13 cellular contexts compared by ENCODE assay signal in genomic region chr3:58528629-58529028, GRCh38. TPM values are rescaled to one million over a fixed set of nuclear protein-coding genes. Genes with fewer than 3 reads are reported as not detected.
DNase-seq lines count a peak whose midpoint lies in the region; ATAC-seq and TF ChIP-seq lines count a peak whose summit lies in the region.
"Had no signal": no experiment of that assay in that cellular context is flagged by ENCODE, and none has a peak within 500 bp of the region (broad histone marks: within the 10 kb centered on the region; RNA-seq: fewer than 3 reads in every experiment).

No MANE protein-coding gene starts in this region.

- no peaks in the 10 kb centered on the region for H3K36me3 Mint-ChIP-seq in CD4-positive, alpha-beta memory T cell
- no peaks in the 10 kb centered on the region for H3K36me3 Mint-ChIP-seq in activated T-cell treated with anti-CD3 and anti-CD28 coated beads, Interleukin-2, amount 50 U/mL, for 72 hours (ENCODE audit: insufficient read depth in 2 of 2)

- intact Hi-C loops in CD4-positive, alpha-beta memory T cell (cut with micrococcal nuclease) = no loop called here

- peak; percentile 80 for DNase-seq in A172 (ENCODE audit: low spot score)
- peak; percentile 7 for DNase-seq in HPDE6-E6E7 (ENCODE audit: extremely low spot score)
- DNase-seq in astrocyte of the cerebellum (ENCODE audit: low read depth) = peak; percentile 42
- peak; percentile 62 for DNase-seq in iris pigment epithelial cell (ENCODE audit: low read depth)
- no peak for DNase-seq in CD4-positive, alpha-beta memory T cell
- DNase-seq in activated CD4-positive, alpha-beta T cell treated with anti-CD3 and anti-CD28 coated beads for 1 hour = no peak
- no peak for DNase-seq in activated T-cell treated with anti-CD3 and anti-CD28 coated beads, Interleukin-2, amount 50 U/mL, for 72 hours
- DNase-seq: activated CD4-positive, alpha-beta T cell treated with anti-CD3 and anti-CD28 coated beads, Interleukin-2, amount 50 U/mL, for 1 hour; HCEC 1CT; small intestine; stimulated activated naive CD4-positive, alpha-beta T cell had no signal

- H3K9me3 ChIP-seq in CD4-positive, alpha-beta memory T cell (ENCODE audit: control insufficient read depth in 1 of 2, low read length in 2 of 2) = no peaks in the 10 kb centered on the region
- H3K9me3 ChIP-seq: BLaER1 treated with 17β-estradiol and CSF1 and Interleukin-3, amounts not matched to agents 10 nM and 100 nM had no signal

- peaks cover 4 to 8% (median 7%) of the 10 kb centered on the region in 4 donors for H3K4me1 Mint-ChIP-seq in CD4-positive, alpha-beta memory T cell
- peaks cover 29% of the 10 kb centered on the region for H3K4me1 Mint-ChIP-seq in activated T-cell treated with anti-CD3 and anti-CD28 coated beads, Interleukin-2, amount 50 U/mL, for 72 hours (ENCODE audit: low read depth)

- peaks cover 9% of the 10 kb centered on the region for H3K4me1 ChIP-seq in CD4-positive, alpha-beta memory T cell (ENCODE audit: insufficient read depth, low read length)

- H3K36me3 ChIP-seq in CD4-positive, alpha-beta memory T cell (ENCODE audit: insufficient read depth, low read length) = no peaks in the 10 kb centered on the region
- H3K36me3 ChIP-seq: BLaER1 treated with 17β-estradiol and CSF1 and Interleukin-3, amounts not matched to agents 10 nM and 100 nM had no signal

- H3K27ac ChIP-seq in CD4-positive, alpha-beta memory T cell (ENCODE audit: low read depth, low read length) = no peak overlapping the region
- H3K27ac ChIP-seq: BLaER1 treated with 17β-estradiol and CSF1 and Interleukin-3, amounts not matched to agents 10 nM and 100 nM had no signal

- TF ChIP-seq CTCF in astrocyte of the cerebellum (IDR thresholded peaks at IDR 0.05; ENCODE audit: low read depth, low read length, missing control alignments) = no peak

- no peaks in the 10 kb centered on the region for H3K27me3 Mint-ChIP-seq in CD4-positive, alpha-beta memory T cell
- no peaks in the 10 kb centered on the region for H3K27me3 Mint-ChIP-seq in activated T-cell treated with anti-CD3 and anti-CD28 coated beads, Interleukin-2, amount 50 U/mL, for 72 hours (ENCODE audit: low read depth)

- POLR2A ChIA-PET in CD4-positive, alpha-beta memory T cell (lab: Charles Lee; ENCODE audit: partially characterized antibody) = no interaction called here

- ATAC-seq in activated T-cell treated with anti-CD3 and anti-CD28 coated beads, Interleukin-2, amount 50 U/mL, for 72 hours (replicated peaks in 1 of 2) = no peak
- no peak for ATAC-seq in esophagus mucosa

- in situ Hi-C loops in astrocyte of the cerebellum (cut with HindIII; ENCODE audit: low sequenced_read_pairs) = no loop called here

- H3K9me3 Mint-ChIP-seq in CD4-positive, alpha-beta memory T cell = no peaks in the 10 kb centered on the region
- H3K9me3 Mint-ChIP-seq in activated T-cell treated with anti-CD3 and anti-CD28 coated beads, Interleukin-2, amount 50 U/mL, for 72 hours = no peaks in the 10 kb centered on the region

- CTCF ChIA-PET in CD4-positive, alpha-beta memory T cell (lab: Charles Lee; ENCODE audit: partially characterized antibody) = interaction anchor here (0.8 to 1.1 kb wide), 2 partner anchors 38 to 55 kb away, joined by 3 to 4 read pairs; no protein-coding TSS in a partner anchor

- H3K27ac Mint-ChIP-seq in CD4-positive, alpha-beta memory T cell = no peak overlapping the region
- no peak overlapping the region for H3K27ac Mint-ChIP-seq in activated T-cell treated with anti-CD3 and anti-CD28 coated beads, Interleukin-2, amount 50 U/mL, for 72 hours

- H3K27me3 ChIP-seq in CD4-positive, alpha-beta memory T cell (ENCODE audit: insufficient read depth, low read length) = no peaks in the 10 kb centered on the region
- H3K27me3 ChIP-seq: BLaER1 treated with 17β-estradiol and CSF1 and Interleukin-3, amounts not matched to agents 10 nM and 100 nM had no signal

- no peak overlapping the region for H3K4me3 ChIP-seq in astrocyte of the cerebellum (ENCODE audit: low read depth, low read length)
- no peak overlapping the region for H3K4me3 ChIP-seq in CD4-positive, alpha-beta memory T cell (ENCODE audit: low read length in 2 of 2)
- H3K4me3 ChIP-seq: BLaER1 treated with 17β-estradiol and CSF1 and Interleukin-3, amounts not matched to agents 10 nM and 100 nM had no signal

- H3K4me3 Mint-ChIP-seq in CD4-positive, alpha-beta memory T cell = no peak overlapping the region
- no peak overlapping the region for H3K4me3 Mint-ChIP-seq in activated T-cell treated with anti-CD3 and anti-CD28 coated beads, Interleukin-2, amount 50 U/mL, for 72 hours

RNA-seq across cellular contexts. Expression of gene ACOX2, which starts 8.4 kb away (rescaled TPM):
- total RNA-seq in A172 (2014; rRNA removed; shearing (Covaris generic)) = 2.2 and 5.4 TPM in 2 replicates
- not detected for total RNA-seq in CD4-positive, alpha-beta memory T cell
- polyA plus RNA-seq in CD4-positive, alpha-beta memory T cell = not detected
- not detected for total RNA-seq in activated T-cell treated with anti-CD3 and anti-CD28 coated beads, Interleukin-2, amount 50 U/mL, for 72 hours
- 14.3 TPM for total RNA-seq in esophagus mucosa

RNA-seq across cellular contexts. Expression of gene KCTD6, which starts 36.7 kb away (rescaled TPM):
- total RNA-seq in A172 (2014; rRNA removed; shearing (Covaris generic)) = 6.4 and 9.1 TPM in 2 replicates
- total RNA-seq in CD4-positive, alpha-beta memory T cell = 10 to 100 TPM in 1 of 2 experiments, 1 to 10 TPM in 1; 8.9 to 11.6 TPM
- 10 to 100 TPM in 1 of 2 donors, 1 to 10 TPM in 1; 6.8 to 15.3 TPM for polyA plus RNA-seq in CD4-positive, alpha-beta memory T cell
- total RNA-seq in activated T-cell treated with anti-CD3 and anti-CD28 coated beads, Interleukin-2, amount 50 U/mL, for 72 hours = 1 to 10 TPM; 7.3 to 8.2 TPM
- total RNA-seq in esophagus mucosa = 8.0 TPM

RNA-seq across cellular contexts. Expression of gene FAM107A, which starts 48.6 kb away (rescaled TPM):
- not detected in 2 replicates for total RNA-seq in A172 (2014; rRNA removed; shearing (Covaris generic))
- total RNA-seq in CD4-positive, alpha-beta memory T cell = not detected
- not detected for polyA plus RNA-seq in CD4-positive, alpha-beta memory T cell
- not detected for total RNA-seq in activated T-cell treated with anti-CD3 and anti-CD28 coated beads, Interleukin-2, amount 50 U/mL, for 72 hours
- total RNA-seq in esophagus mucosa = 4.1 TPM

Comparison
In these comparisons a context has a peak if more than half of its experiments do, and no peak if none do; other contexts are left out.
1. DNase-seq: peak in A172 (single experiment), HPDE6-E6E7 (single experiment), astrocyte of the cerebellum (single experiment) and iris pigment epithelial cell (single experiment); none in CD4-positive, alpha-beta memory T cell (0 of 5), activated CD4-positive, alpha-beta T cell treated with anti-CD3 and anti-CD28 coated beads for 1 hour (single experiment) and activated T-cell treated with anti-CD3 and anti-CD28 coated beads, Interleukin-2, amount 50 U/mL, for 72 hours (0 of 2).